Comparison of ENCODE assay signal across 11 cellular contexts in genomic region chr10:58641708-58642107, GRCh38.
DNase-seq lines count a peak whose midpoint lies in the region; ATAC-seq and TF ChIP-seq lines count a peak whose summit lies in the region.
"Had no signal": no experiment of that assay in that cellular context is flagged by ENCODE, and none has a peak within 500 bp of the region (broad histone marks: within the 10 kb centered on the region; RNA-seq: fewer than 3 reads in every experiment).

No MANE protein-coding gene starts in this region.

- DNase-seq in GM04504 (ENCODE audit: low read depth) (peak; percentile 58), fibroblast of mammary gland (ENCODE audit: low read depth) (peak; percentile 93), renal cortical epithelial cell (ENCODE audit: low read depth) (peak; percentile 83), NCI-H82 (lab: John Stamatoyannopoulos, UW) (no peak), Kasumi-1 (lab: John Stamatoyannopoulos, UW) (no peak), COR-L47 (lab: John Stamatoyannopoulos, UW) (no peak)
- DNase-seq in activated CD4-positive, alpha-beta T cell treated with anti-CD3 and anti-CD28 coated beads for 4 hours: no peak
- DNase-seq: activated naive CD4-positive, alpha-beta T cell treated with anti-CD3 and anti-CD28 coated beads, Interleukin-2, amount 50 U/mL, for 16 hours; DND-41; stimulated activated CD4-positive, alpha-beta T cell treated with anti-CD3 and anti-CD28 coated beads, Interleukin-4, amount 100 ng/mL, for 1 hour had no signal

- ATAC-seq in SK-N-SH treated with all-trans-retinoic acid at 6 μM for 48 hours: peak; percentile 47

- no peak for TF ChIP-seq CTCF in fibroblast of mammary gland (conservative IDR thresholded peaks at IDR 0.05; ENCODE audit: control insufficient read depth, insufficient read depth, low read depth, low read length)

- no peak overlapping the region for H3K4me3 ChIP-seq in fibroblast of mammary gland (ENCODE audit: control insufficient read depth, low read depth, low read length)

TF ChIP-seq in SK-N-SH treated with all-trans-retinoic acid at 6 μM for 48 hours, 23 proteins besides CTCF, POLR2A, EP300 and RAD21:
- no peak for TF ChIP-seq ISL1 (CRISPR knock-in tag; IDR thresholded peaks at IDR 0.05)
- no peak for TF ChIP-seq CSDC2 (CRISPR knock-in tag; IDR thresholded peaks at IDR 0.05)

Comparison
In these comparisons a context has a peak if more than half of its experiments do, and no peak if none do; other contexts are left out.
1. DNase-seq: peak in GM04504 (single experiment), fibroblast of mammary gland (single experiment) and renal cortical epithelial cell (single experiment); none in NCI-H82 (single experiment), Kasumi-1 (0 of 2), activated CD4-positive, alpha-beta T cell treated with anti-CD3 and anti-CD28 coated beads for 4 hours (0 of 2) and COR-L47 (single experiment).